9 cellular contexts compared by ENCODE assay signal in genomic region chr15:75043509-75044257, GRCh38. TPM values are rescaled to one million over a fixed set of nuclear protein-coding genes. Genes with fewer than 3 reads are reported as not detected.
A peak's percentile ranks its signal among the peaks of the same experiment; 100 is the strongest.
DNase-seq lines count a peak whose midpoint lies in the region; ATAC-seq and TF ChIP-seq lines count a peak whose summit lies in the region.
"Had no signal": no experiment of that assay in that cellular context is flagged by ENCODE, and none has a peak within 500 bp of the region (broad histone marks: within the 10 kb centered on the region; RNA-seq: fewer than 3 reads in every experiment).

No MANE protein-coding gene starts in this region.

- peak overlapping the region; percentile 23 for H3K4me2 ChIP-seq in parathyroid adenoma (ENCODE audit: low read length)

- H3K4me1 Mint-ChIP-seq in activated CD8-positive, alpha-beta T cell treated with anti-CD3 and anti-CD28 coated beads, Interleukin-2, amount 10 ng/mL, durations not matched to agents 7 days and 5 days (ENCODE audit: low read depth): peaks cover 84% of the 10 kb centered on the region

- CTCF ChIA-PET in activated CD8-positive, alpha-beta T cell treated with anti-CD3 and anti-CD28 coated beads, Interleukin-2, amount 10 ng/mL, durations not matched to agents 7 days and 5 days (lab: Charles Lee): interaction anchor here (0.7 to 3.2 kb wide), 28 partner anchors 9 to 641 kb away, joined by 3 to 30 read pairs (median 4); partner anchors contain the start of gene PPCDC

- no peaks in the 10 kb centered on the region for H3K79me2 ChIP-seq in parathyroid adenoma

- peaks cover 43% of the 10 kb centered on the region for H3K4me1 ChIP-seq in parathyroid adenoma

- H3K4me3 ChIP-seq in GM06990 (replicated peaks; ENCODE audit: low read depth, low read length) (peak overlapping the region; percentile 36), parathyroid adenoma (ENCODE audit: low read depth, low read length) (no peak overlapping the region)

- no peaks in the 10 kb centered on the region for H3K9me3 Mint-ChIP-seq in activated CD8-positive, alpha-beta T cell treated with anti-CD3 and anti-CD28 coated beads, Interleukin-2, amount 10 ng/mL, durations not matched to agents 7 days and 5 days (ENCODE audit: insufficient read depth)

- H3K36me3 ChIP-seq in GM06990 (ENCODE audit: control insufficient read depth, insufficient read depth, low read length): peaks cover 13% of the 10 kb centered on the region
- H3K36me3 ChIP-seq in parathyroid adenoma (ENCODE audit: control insufficient read depth, insufficient read depth, low read length): no peaks in the 10 kb centered on the region

- peak overlapping the region; percentile 73 for H2AFZ ChIP-seq in parathyroid adenoma

- peak; percentile 58 for TF ChIP-seq CTCF in GM06990 (IDR thresholded peaks at IDR 0.05; ENCODE audit: insufficient read depth, low read length, poor library complexity, severe bottlenecking)
- peak; percentile 33 for TF ChIP-seq CTCF in parathyroid adenoma (IDR thresholded peaks at IDR 0.05)

- peak overlapping the region; percentile 93 for H3K27ac ChIP-seq in parathyroid adenoma

- no peak overlapping the region for H3K9ac ChIP-seq in parathyroid adenoma

- H3K27me3 ChIP-seq in GM06990 (replicated peaks; ENCODE audit: control insufficient read depth, insufficient read depth, low read length) (no peaks in the 10 kb centered on the region), parathyroid adenoma (ENCODE audit: control insufficient read depth, insufficient read depth, low read length) (no peaks in the 10 kb centered on the region)

- DNase-seq in GM06990 (ENCODE audit: extremely low read depth, insufficient read length): peak; percentile 87
- DNase-seq in HUDEP-2 (lab: John Stamatoyannopoulos, UW; ENCODE audit: unreplicated experiment in 76 of 76): peak in 75 of 76 experiments; percentile 30 to 97 (median 92)
- no peak for DNase-seq in activated CD8-positive, alpha-beta T cell treated with anti-CD3 and anti-CD28 coated beads, Interleukin-2, amount 10 ng/mL, durations not matched to agents 7 days and 5 days
- DNase-seq in glomerular endothelial cell (ENCODE audit: extremely low read depth, low read depth, low spot score): peak; percentile 95
- DNase-seq in NCI-H774 (lab: John Stamatoyannopoulos, UW): no peak
- no peak for DNase-seq in stimulated activated CD4-positive, alpha-beta T cell treated with anti-CD3 and anti-CD28 coated beads, Interleukin-2, amount 100 ng/mL, for 24 hours

- peak overlapping the region; percentile 78 for H3K27ac Mint-ChIP-seq in activated CD8-positive, alpha-beta T cell treated with anti-CD3 and anti-CD28 coated beads, Interleukin-2, amount 10 ng/mL, durations not matched to agents 7 days and 5 days
- H3K27ac Mint-ChIP-seq: activated naive CD8-positive, alpha-beta T cell had no signal

- peaks cover 51% of the 10 kb centered on the region for H3K36me3 Mint-ChIP-seq in activated CD8-positive, alpha-beta T cell treated with anti-CD3 and anti-CD28 coated beads, Interleukin-2, amount 10 ng/mL, durations not matched to agents 7 days and 5 days (ENCODE audit: low read depth)

- no peaks in the 10 kb centered on the region for H3K9me3 ChIP-seq in parathyroid adenoma (ENCODE audit: control insufficient read depth, low read length)

- H3K4me3 Mint-ChIP-seq in activated CD8-positive, alpha-beta T cell treated with anti-CD3 and anti-CD28 coated beads, Interleukin-2, amount 10 ng/mL, durations not matched to agents 7 days and 5 days: peak overlapping the region; percentile 55
- H3K4me3 Mint-ChIP-seq: activated naive CD8-positive, alpha-beta T cell had no signal

- no peaks in the 10 kb centered on the region for H3K27me3 Mint-ChIP-seq in activated CD8-positive, alpha-beta T cell treated with anti-CD3 and anti-CD28 coated beads, Interleukin-2, amount 10 ng/mL, durations not matched to agents 7 days and 5 days (ENCODE audit: low read depth)
- H3K27me3 Mint-ChIP-seq: activated naive CD8-positive, alpha-beta T cell had no signal

- ATAC-seq in GM21447 (IDR thresholded peaks at IDR 0.05; ENCODE audit: unreplicated experiment): peak; percentile 27
- no peak for ATAC-seq in activated CD8-positive, alpha-beta T cell treated with anti-CD3 and anti-CD28 coated beads, Interleukin-2, amount 10 ng/mL, durations not matched to agents 7 days and 5 days

- POLR2A ChIA-PET in activated CD8-positive, alpha-beta T cell treated with anti-CD3 and anti-CD28 coated beads, Interleukin-2, amount 10 ng/mL, durations not matched to agents 7 days and 5 days (lab: Charles Lee): interaction anchor here (0.5 to 3.3 kb wide), 17 partner anchors 12 to 174 kb away, joined by 3 to 29 read pairs (median 3); partner anchors contain the start of gene PPCDC

RNA-seq across cellular contexts. Expression of gene PPCDC, which starts 20.3 kb away (rescaled TPM):
- 10 to 100 TPM; 27.3 to 29.1 TPM for total RNA-seq in activated CD8-positive, alpha-beta T cell treated with anti-CD3 and anti-CD28 coated beads, Interleukin-2, amount 10 ng/mL, durations not matched to agents 7 days and 5 days
- total RNA-seq in glomerular endothelial cell: 19.7 and 22.5 TPM in 2 replicates

RNA-seq across cellular contexts. Expression of gene SCAMP5, which starts 48.3 kb away (rescaled TPM):
- 1 to 10 TPM; 1.1 TPM for total RNA-seq in activated CD8-positive, alpha-beta T cell treated with anti-CD3 and anti-CD28 coated beads, Interleukin-2, amount 10 ng/mL, durations not matched to agents 7 days and 5 days
- 27.2 and 32.6 TPM in 2 replicates for total RNA-seq in glomerular endothelial cell

Comparison
In these comparisons a context has a peak if more than half of its experiments do, and no peak if none do; other contexts are left out.
1. DNase-seq: peak in GM06990 (single experiment), HUDEP-2 (75 of 76) and glomerular endothelial cell (single experiment); none in activated CD8-positive, alpha-beta T cell treated with anti-CD3 and anti-CD28 coated beads, Interleukin-2, amount 10 ng/mL, durations not matched to agents 7 days and 5 days (single experiment), NCI-H774 (single experiment) and stimulated activated CD4-positive, alpha-beta T cell treated with anti-CD3 and anti-CD28 coated beads, Interleukin-2, amount 100 ng/mL, for 24 hours (0 of 2).
2. RNA of gene SCAMP5, which starts 48.3 kb away (total RNA-seq): 27.2 to 32.6 TPM in glomerular endothelial cell; 1.1 TPM in activated CD8-positive, alpha-beta T cell treated with anti-CD3 and anti-CD28 coated beads, Interleukin-2, amount 10 ng/mL, durations not matched to agents 7 days and 5 days; every median in the first group is over 10 times any median in the second.